ENCODE assay signal across 10 cellular contexts in genomic region chr20:51712501-51713212, GRCh38. TPM values are rescaled to one million over a fixed set of nuclear protein-coding genes. Genes with fewer than 3 reads are reported as not detected.
A peak's percentile ranks its signal among the peaks of the same experiment; 100 is the strongest.
DNase-seq lines count a peak whose midpoint lies in the region; ATAC-seq, FAIRE-seq and TF ChIP-seq lines count a peak whose summit lies in the region.
"Had no signal": no experiment of that assay in that cellular context is flagged by ENCODE, and none has a peak within 500 bp of the region (broad histone marks: within the 10 kb centered on the region; RNA-seq: fewer than 3 reads in every experiment).

No MANE protein-coding gene starts in this region.

- no peak overlapping the region for H3K4me3 ChIP-seq in breast epithelium
- H3K4me3 ChIP-seq in astrocyte (ENCODE audit: insufficient read depth, low read depth, low read length): no peak overlapping the region
- no peak overlapping the region for H3K4me3 ChIP-seq in kidney (ENCODE audit: low read length in 2 of 2)
- H3K4me3 ChIP-seq: BLaER1 treated with 17β-estradiol and CSF1 and Interleukin-3, amounts not matched to agents 10 nM and 100 nM had no signal

- H4K20me1 ChIP-seq in astrocyte (ENCODE audit: insufficient read depth, low read length): no peaks in the 10 kb centered on the region
- H4K20me1 ChIP-seq: BLaER1 treated with 17β-estradiol and CSF1 and Interleukin-3, amounts not matched to agents 10 nM and 100 nM had no signal

- CTCF ChIA-PET in MCF 10A (lab: Yijun Ruan, JAX): interaction anchor here (0.7 to 1.3 kb wide), 2 partner anchors 12 to 359 kb away, joined by 3 to 7 read pairs; no protein-coding TSS in a partner anchor

- no peaks in the 10 kb centered on the region for H3K27me3 ChIP-seq in breast epithelium
- no peaks in the 10 kb centered on the region for H3K27me3 ChIP-seq in astrocyte (ENCODE audit: insufficient read depth, low read length)
- H3K27me3 ChIP-seq: BLaER1 treated with 17β-estradiol and CSF1 and Interleukin-3, amounts not matched to agents 10 nM and 100 nM had no signal

- H3K27ac Mint-ChIP-seq in MCF 10A (ENCODE audit: low read depth, unreplicated experiment): no peak overlapping the region
- no peak overlapping the region for H3K27ac Mint-ChIP-seq in astrocyte (ENCODE audit: unreplicated experiment)

- H3K9ac ChIP-seq in astrocyte (ENCODE audit: low read length) (no peak overlapping the region), kidney (ENCODE audit: low read length in 2 of 2) (no peak overlapping the region)
- H3K9ac ChIP-seq: BLaER1 treated with 17β-estradiol and CSF1 and Interleukin-3, amounts not matched to agents 10 nM and 100 nM had no signal

- no peaks in the 10 kb centered on the region for H3K36me3 Mint-ChIP-seq in MCF 10A (ENCODE audit: insufficient read depth, unreplicated experiment)
- peaks cover 3% of the 10 kb centered on the region for H3K36me3 Mint-ChIP-seq in astrocyte (ENCODE audit: low read depth, unreplicated experiment)

- H3K4me3 Mint-ChIP-seq in MCF 10A (ENCODE audit: unreplicated experiment) (no peak overlapping the region), astrocyte (ENCODE audit: unreplicated experiment) (no peak overlapping the region)

- TF ChIP-seq CTCF in MCF 10A (IDR thresholded peaks at IDR 0.05; ENCODE audit: unreplicated experiment) (no peak), breast epithelium (IDR thresholded peaks at IDR 0.05) (no peak), astrocyte (IDR thresholded peaks at IDR 0.05; ENCODE audit: insufficient read depth, low read depth, low read length) (peak; percentile 72), kidney (IDR thresholded peaks at IDR 0.05; ENCODE audit: borderline replicate concordance, extremely low read depth, insufficient read depth) (no peak)

- H3K27me3 Mint-ChIP-seq in MCF 10A (ENCODE audit: insufficient read depth, unreplicated experiment): no peaks in the 10 kb centered on the region
- peaks cover 3% of the 10 kb centered on the region for H3K27me3 Mint-ChIP-seq in astrocyte (ENCODE audit: low read depth, unreplicated experiment)

- H3K9me3 ChIP-seq in breast epithelium (no peaks in the 10 kb centered on the region), astrocyte (ENCODE audit: insufficient read depth, low read depth, low read length) (no peaks in the 10 kb centered on the region), kidney (ENCODE audit: control insufficient read depth in 1 of 2, low read length in 2 of 2) (no peaks in the 10 kb centered on the region)
- H3K9me3 ChIP-seq: BLaER1 treated with 17β-estradiol and CSF1 and Interleukin-3, amounts not matched to agents 10 nM and 100 nM had no signal

- H3K79me2 ChIP-seq in astrocyte (ENCODE audit: insufficient read depth, low read length): no peaks in the 10 kb centered on the region

- no peak for FAIRE-seq in astrocyte (lab: Jason Lieb, UNC)
- FAIRE-seq in kidney (lab: Jason Lieb, UNC): no peak

- intact Hi-C loops in MCF 10A (cut with micrococcal nuclease): no loop called here
- intact Hi-C loops in breast epithelium (cut with DNase I; ENCODE audit: low total_unique reads): no loop called here
- intact Hi-C loops in kidney (cut with DNase I): no loop called here

- no peaks in the 10 kb centered on the region for H3K4me1 ChIP-seq in breast epithelium
- no peaks in the 10 kb centered on the region for H3K4me1 ChIP-seq in astrocyte (ENCODE audit: insufficient read depth, low read length)
- H3K4me1 ChIP-seq in kidney (ENCODE audit: control insufficient read depth in 1 of 2, insufficient read depth in 1 of 2, low read depth in 1 of 2, low read length in 2 of 2): no peaks in the 10 kb centered on the region
- H3K4me1 ChIP-seq: BLaER1 treated with 17β-estradiol and CSF1 and Interleukin-3, amounts not matched to agents 10 nM and 100 nM had no signal

- no peak for TF ChIP-seq POLR2A in breast epithelium (IDR thresholded peaks at IDR 0.05)

- no peak overlapping the region for H3K27ac ChIP-seq in breast epithelium
- H3K27ac ChIP-seq in astrocyte (ENCODE audit: low read depth, low read length): no peak overlapping the region
- no peak overlapping the region for H3K27ac ChIP-seq in kidney (ENCODE audit: low read depth in 2 of 2, low read length in 2 of 2)
- H3K27ac ChIP-seq: BLaER1 treated with 17β-estradiol and CSF1 and Interleukin-3, amounts not matched to agents 10 nM and 100 nM had no signal

- peak; percentile 23 for DNase-seq in MCF 10A (ENCODE audit: unreplicated experiment)
- no peak for DNase-seq in breast epithelium (ENCODE audit: low spot score in 2 of 2)
- DNase-seq in astrocyte (ENCODE audit: low read depth): peak; percentile 39
- peak; percentile 72 for DNase-seq in kidney
- DNase-seq in germinal center (ENCODE audit: low spot score): no peak
- no peak for DNase-seq in DMS153 treated with DMSO at 0.1 percent for 48 hours (lab: John Stamatoyannopoulos, UW; ENCODE audit: unreplicated experiment)
- DNase-seq in effector CD8-positive, alpha-beta T cell (lab: John Stamatoyannopoulos, UW): no peak
- DNase-seq: T1000 had no signal

- H3K4me1 Mint-ChIP-seq in MCF 10A (ENCODE audit: insufficient read depth, unreplicated experiment) (no peaks in the 10 kb centered on the region), astrocyte (ENCODE audit: low read depth, unreplicated experiment) (peaks cover 5% of the 10 kb centered on the region)

- POLR2A ChIA-PET in MCF 10A (lab: Yijun Ruan, JAX): no interaction called here

- no peak overlapping the region for H2AFZ ChIP-seq in astrocyte (ENCODE audit: low read depth, low read length)

- ATAC-seq in HG02642 (IDR thresholded peaks at IDR 0.05; ENCODE audit: poor library complexity, unreplicated experiment): no peak

- no peaks in the 10 kb centered on the region for H3K9me3 Mint-ChIP-seq in MCF 10A (ENCODE audit: unreplicated experiment)
- H3K9me3 Mint-ChIP-seq in astrocyte (ENCODE audit: unreplicated experiment): no peaks in the 10 kb centered on the region

- no TSS peak for BruUV-seq in MCF 10A (replicated peaks; lab: Mats Ljungman, UMichigan)

- H3K36me3 ChIP-seq in breast epithelium: no peaks in the 10 kb centered on the region
- H3K36me3 ChIP-seq in astrocyte (ENCODE audit: insufficient read depth, low read length): no peaks in the 10 kb centered on the region
- H3K36me3 ChIP-seq in kidney (ENCODE audit: control insufficient read depth in 1 of 2, insufficient read depth in 2 of 2, low read length in 2 of 2): no peaks in the 10 kb centered on the region
- H3K36me3 ChIP-seq: BLaER1 treated with 17β-estradiol and CSF1 and Interleukin-3, amounts not matched to agents 10 nM and 100 nM had no signal

- H3K4me2 ChIP-seq in astrocyte (ENCODE audit: low read length): no peak overlapping the region
- H3K4me2 ChIP-seq: BLaER1 treated with 17β-estradiol and CSF1 and Interleukin-3, amounts not matched to agents 10 nM and 100 nM had no signal

RNA-seq across cellular contexts. Expression of gene ATP9A, which starts 55.5 kb away (rescaled TPM):
- 7.3 and 16.4 TPM in 2 replicates for total RNA-seq in MCF 10A (2022)
- total RNA-seq in breast epithelium: 10 to 100 TPM; 41.6 to 98.4 (median 50.8) TPM
- 12.9 and 13.5 TPM in 2 replicates for total RNA-seq in astrocyte
- 40.2 TPM for total RNA-seq in kidney
- polyA plus RNA-seq in kidney (ENCODE audit: insufficient read depth, low read depth, low replicate concordance): 7.1 TPM

Comparison
In these comparisons a context has a peak if more than half of its experiments do, and no peak if none do; other contexts are left out.
1. DNase-seq: peak in MCF 10A (single experiment), astrocyte (single experiment) and kidney (single experiment); none in breast epithelium (0 of 2), germinal center (single experiment), DMS153 treated with DMSO at 0.1 percent for 48 hours (single experiment) and effector CD8-positive, alpha-beta T cell (single experiment).